9 cellular contexts compared by ENCODE assay signal in the genomic region with DNA sequence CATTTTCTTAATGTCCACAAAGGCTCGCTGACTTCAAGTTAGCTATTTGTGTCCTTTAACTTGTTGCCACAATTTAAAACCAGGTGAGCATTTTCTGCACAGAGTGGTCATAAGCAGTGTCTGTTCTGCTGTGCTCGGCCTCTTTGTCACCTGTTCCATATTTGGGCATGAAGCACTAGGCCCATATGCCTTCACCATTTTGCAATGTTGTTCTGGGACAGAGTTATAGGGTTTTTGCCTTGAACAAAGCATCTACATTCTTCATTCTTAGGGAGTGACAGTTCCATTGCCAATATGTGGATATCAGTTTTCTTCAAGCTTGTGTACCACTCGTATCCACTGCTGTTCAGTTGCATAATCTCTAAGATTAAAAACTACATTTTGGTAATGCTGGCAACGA.
"Had no signal": no experiment of that assay in that cellular context is flagged by ENCODE, and none has a peak within 500 bp of the region (broad histone marks: within the 10 kb centered on the region; RNA-seq: fewer than 3 reads in every experiment).

No MANE protein-coding gene starts in this region.

- H3K9me3 Mint-ChIP-seq: activated CD4-positive, alpha-beta memory T cell treated with anti-CD3 and anti-CD28 coated beads, Interleukin-2, amount 10 ng/mL, durations not matched to agents 7 days and 5 days had no signal

- H3K4me3 Mint-ChIP-seq: activated CD4-positive, alpha-beta memory T cell treated with anti-CD3 and anti-CD28 coated beads, Interleukin-2, amount 10 ng/mL, durations not matched to agents 7 days and 5 days; activated CD4-positive, alpha-beta T cell treated with anti-CD3 and anti-CD28 coated beads for 36 hours had no signal

- H3K36me3 ChIP-seq: gastroesophageal sphincter had no signal

- H3K27ac ChIP-seq: parathyroid adenoma had no signal

- H3K27me3 ChIP-seq: gastroesophageal sphincter had no signal

- H3K4me3 ChIP-seq: gastroesophageal sphincter, skin epidermis had no signal

- H3K9ac ChIP-seq: parathyroid adenoma had no signal

- DNase-seq: activated CD4-positive, alpha-beta memory T cell treated with anti-CD3 and anti-CD28 coated beads, Interleukin-2, amount 10 ng/mL, durations not matched to agents 7 days and 5 days; activated CD4-positive, alpha-beta T cell treated with anti-CD3 and anti-CD28 coated beads for 36 hours; activated naive CD4-positive, alpha-beta T cell; central memory CD4-positive, alpha-beta T cell; cortex of kidney; effector memory CD4-positive, alpha-beta T cell had no signal

- ATAC-seq: gastroesophageal sphincter had no signal

- H3K27me3 Mint-ChIP-seq: activated CD4-positive, alpha-beta memory T cell treated with anti-CD3 and anti-CD28 coated beads, Interleukin-2, amount 10 ng/mL, durations not matched to agents 7 days and 5 days; activated CD4-positive, alpha-beta T cell treated with anti-CD3 and anti-CD28 coated beads for 36 hours had no signal

- H2AFZ ChIP-seq: parathyroid adenoma had no signal

- H3K9me3 ChIP-seq: gastroesophageal sphincter had no signal

- H3K27ac Mint-ChIP-seq: activated CD4-positive, alpha-beta memory T cell treated with anti-CD3 and anti-CD28 coated beads, Interleukin-2, amount 10 ng/mL, durations not matched to agents 7 days and 5 days; activated CD4-positive, alpha-beta T cell treated with anti-CD3 and anti-CD28 coated beads for 36 hours had no signal
